23 cellular contexts compared by ENCODE assay signal in the genomic region with DNA sequence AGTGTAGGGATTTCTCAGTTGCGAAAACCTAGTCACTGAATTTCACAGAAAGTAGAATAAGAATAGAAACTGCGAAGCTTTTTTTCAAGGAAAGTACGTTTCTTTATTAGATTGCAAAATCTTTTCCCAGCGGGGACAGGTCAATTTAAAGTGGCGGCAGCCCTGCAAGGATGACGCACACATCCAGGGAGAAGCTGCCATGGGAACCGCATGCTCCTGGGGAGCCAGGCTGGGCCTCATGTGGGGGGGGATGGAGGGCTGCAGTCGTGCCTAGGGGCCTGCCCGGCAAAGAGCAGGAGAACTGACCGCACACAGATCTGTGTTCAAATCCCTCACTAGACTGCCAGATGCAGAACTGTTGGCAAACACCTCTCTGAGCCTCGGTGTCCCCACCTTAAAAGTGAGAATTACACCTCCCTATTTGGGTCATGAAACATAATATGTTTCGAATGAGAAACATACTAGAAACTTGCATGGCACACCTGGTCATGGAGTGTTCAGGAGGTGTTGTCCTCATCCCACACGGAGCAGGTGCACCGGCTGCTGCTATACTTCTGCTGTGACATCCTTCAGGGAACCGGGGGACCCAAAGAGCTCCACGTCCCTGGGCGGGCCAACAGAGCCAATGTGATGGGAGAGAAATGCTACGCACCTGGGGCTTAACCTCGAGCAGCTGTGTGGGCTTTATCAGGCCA.
"Had no signal": no experiment of that assay in that cellular context is flagged by ENCODE, and none has a peak within 500 bp of the region (broad histone marks: within the 10 kb centered on the region; RNA-seq: fewer than 3 reads in every experiment).

No MANE protein-coding gene starts in this region.

- DNase-seq: activated CD4-positive, alpha-beta T cell treated with anti-CD3 and anti-CD28 coated beads, Interleukin-2, amount 10 ng/mL, durations not matched to agents 7 days and 5 days; activated CD8-positive, alpha-beta memory T cell treated with anti-CD3 and anti-CD28 coated beads for 24 hours; activated gamma-delta T cell; activated T-cell treated with anti-CD3 and anti-CD28 coated beads, Interleukin-2, amount 50 U/mL, for 72 hours; adrenal gland; dermis blood vessel endothelial cell; effector memory CD4-positive, alpha-beta T cell; left cardiac atrium; mesendoderm; naive thymus-derived CD4-positive, alpha-beta T cell; nucleus accumbens; sigmoid colon; stimulated activated CD8-positive, alpha-beta memory T cell treated with anti-CD3 and anti-CD28 coated beads, Interleukin-4, amount 100 ng/mL, for 48 hours; stimulated activated naive CD4-positive, alpha-beta T cell; T-helper 1 cell; T-helper 9 cell; upper lobe of right lung had no signal

- ATAC-seq: activated CD4-positive, CD25-positive, alpha-beta regulatory T cell treated with anti-CD3 and anti-CD28 coated beads, Interleukin-2, amount 50 U/mL, for 24 hours; activated naive CD4-positive, alpha-beta T cell treated with anti-CD3 and anti-CD28 coated beads, Interleukin-2, amount 50 U/mL, for 72 hours; activated T-cell treated with anti-CD3 and anti-CD28 coated beads, Interleukin-2, amount 50 U/mL, for 72 hours; left cardiac atrium; naive thymus-derived CD4-positive, alpha-beta T cell; upper lobe of right lung had no signal

- H3K4me3 ChIP-seq: adrenal gland, cardiac muscle cell, esophagus muscularis mucosa, hepatocyte, sigmoid colon, upper lobe of right lung had no signal

- FAIRE-seq: endothelial cell of umbilical vein had no signal
